In genomic region chr16:72013389-72013788, GRCh38 we compare ENCODE assay signal across 12 cellular contexts. TPM values are rescaled to one million over a fixed set of nuclear protein-coding genes. Genes with fewer than 3 reads are reported as not detected.
DNase-seq lines count a peak whose midpoint lies in the region; ATAC-seq and TF ChIP-seq lines count a peak whose summit lies in the region.
"Had no signal": no experiment of that assay in that cellular context is flagged by ENCODE, and none has a peak within 500 bp of the region (broad histone marks: within the 10 kb centered on the region; RNA-seq: fewer than 3 reads in every experiment).

No MANE protein-coding gene starts in this region.

- H3K9me3 ChIP-seq in BE2C (no peaks in the 10 kb centered on the region), Loucy (ENCODE audit: insufficient read depth, low read depth, low read length) (no peaks in the 10 kb centered on the region), breast epithelium (no peaks in the 10 kb centered on the region), MM.1S (replicated peaks; ENCODE audit: insufficient read depth, low read length) (no peaks in the 10 kb centered on the region)

- H3K27ac ChIP-seq in breast epithelium: peak overlapping the region; percentile 25 to 81
- no peak overlapping the region for H3K27ac ChIP-seq in MM.1S (ENCODE audit: low read length)
- H3K27ac ChIP-seq: HL-60 had no signal

- intact Hi-C loops in breast epithelium (cut with DNase I; ENCODE audit: low total_unique reads): no loop called here

- no peak for ATAC-seq in memory B cell (ENCODE audit: low read depth)
- ATAC-seq in HG03175 (IDR thresholded peaks at IDR 0.05; ENCODE audit: unreplicated experiment): no peak

- H3K27me3 Mint-ChIP-seq in memory B cell: no peaks in the 10 kb centered on the region
- H3K27me3 Mint-ChIP-seq: dendritic cell treated with granulocyte-macrophage colony-stimulating factor and Interleukin-4, amounts not matched to agents 40 ng/mL and 50 ng/mL, for 4 days had no signal

- H3K4me1 Mint-ChIP-seq in memory B cell: peaks cover 13% of the 10 kb centered on the region

- H3K36me3 ChIP-seq in BE2C (peaks cover 23% of the 10 kb centered on the region), Loucy (ENCODE audit: insufficient read depth, low read length) (peaks cover 3% of the 10 kb centered on the region; the same call in 1 of the 2 replicates), breast epithelium (no peaks in the 10 kb centered on the region), MM.1S (replicated peaks; ENCODE audit: insufficient read depth, low read length) (no peaks in the 10 kb centered on the region)

- peaks cover 10% of the 10 kb centered on the region for H3K36me3 Mint-ChIP-seq in memory B cell

- peaks cover 14% of the 10 kb centered on the region; the same call in 1 of the 2 replicates for H3K79me2 ChIP-seq in Loucy (ENCODE audit: insufficient read depth, low read length)
- H3K79me2 ChIP-seq in MM.1S (ENCODE audit: low read length): peaks cover 20% of the 10 kb centered on the region

- H2AFZ ChIP-seq in Loucy (ENCODE audit: low read length): no peak overlapping the region
- H2AFZ ChIP-seq in MM.1S (ENCODE audit: low read length): no peak overlapping the region

- no peak for TF ChIP-seq POLR2A in breast epithelium (IDR thresholded peaks at IDR 0.05)

- H3F3A ChIP-seq in Loucy (ENCODE audit: low read depth): no peaks in the 10 kb centered on the region
- no peaks in the 10 kb centered on the region; the same call in 1 of the 2 replicates for H3F3A ChIP-seq in MM.1S (ENCODE audit: insufficient read depth, low read length)

- DNase-seq in BE2C (peak; percentile 61), breast epithelium (ENCODE audit: low spot score in 2 of 2) (peak in 1 of 2 donors; percentile 82), memory B cell (ENCODE audit: low spot score in 2 of 2) (no peak), MM.1S (no peak), NOMO-1 treated with DMSO at 0.1 percent for 48 hours (lab: John Stamatoyannopoulos, UW; ENCODE audit: unreplicated experiment) (no peak), Ammon's horn (ENCODE audit: low spot score) (no peak)
- DNase-seq: activated CD4-positive, alpha-beta T cell treated with anti-CD3 and anti-CD28 coated beads for 1 hour; NCI-H69 had no signal

- H3K4me2 ChIP-seq in Loucy (ENCODE audit: low read depth, low read length, poor library complexity, severe bottlenecking) (no peak overlapping the region), MM.1S (ENCODE audit: low read depth, low read length) (no peak overlapping the region)

- H3K4me1 ChIP-seq in BE2C (no peaks in the 10 kb centered on the region), Loucy (ENCODE audit: insufficient read depth, low read length, poor library complexity, severe bottlenecking) (peaks cover 18% of the 10 kb centered on the region), breast epithelium (peaks cover 0 to 9% of the 10 kb centered on the region in 2 donors), MM.1S (ENCODE audit: low read length) (no peaks in the 10 kb centered on the region; the same call in 1 of the 2 replicates)

- H3K9ac ChIP-seq in Loucy (ENCODE audit: low read depth, low read length, poor library complexity, severe bottlenecking) (peak overlapping the region; percentile 39), MM.1S (ENCODE audit: low read length) (no peak overlapping the region)

- peak overlapping the region; percentile 22 for H3K27ac Mint-ChIP-seq in memory B cell
- H3K27ac Mint-ChIP-seq: dendritic cell treated with granulocyte-macrophage colony-stimulating factor and Interleukin-4, amounts not matched to agents 40 ng/mL and 50 ng/mL, for 4 days had no signal

- H4K20me1 ChIP-seq in Loucy (ENCODE audit: insufficient read depth, low read length, poor library complexity, severe bottlenecking) (no peaks in the 10 kb centered on the region), MM.1S (ENCODE audit: insufficient read depth, low read length) (no peaks in the 10 kb centered on the region)

- TF ChIP-seq CTCF in BE2C (IDR thresholded peaks at IDR 0.05; ENCODE audit: low read depth, low read length) (no peak), Loucy (conservative IDR thresholded peaks at IDR 0.05; ENCODE audit: low read length) (no peak), breast epithelium (IDR thresholded peaks at IDR 0.05) (no peak), MM.1S (IDR thresholded peaks at IDR 0.05; ENCODE audit: low read length) (no peak)

- H3K9me2 ChIP-seq in Loucy (replicated peaks; ENCODE audit: low read depth, low read length) (no peaks in the 10 kb centered on the region), MM.1S (replicated peaks; ENCODE audit: insufficient read depth, low read length) (no peaks in the 10 kb centered on the region)

- H3K4me3 ChIP-seq in BE2C (ENCODE audit: low read depth, low read length) (no peak overlapping the region), Loucy (ENCODE audit: low read length, poor library complexity, severe bottlenecking) (no peak overlapping the region), breast epithelium (peak overlapping the region in 1 of 3 donors; percentile 12), MM.1S (ENCODE audit: low read length) (no peak overlapping the region)

- H3K9me3 Mint-ChIP-seq in memory B cell: no peaks in the 10 kb centered on the region
- H3K9me3 Mint-ChIP-seq: dendritic cell treated with granulocyte-macrophage colony-stimulating factor and Interleukin-4, amounts not matched to agents 40 ng/mL and 50 ng/mL, for 4 days had no signal

- H3K27me3 ChIP-seq in BE2C (no peaks in the 10 kb centered on the region), Loucy (ENCODE audit: insufficient read depth, low read length, poor library complexity, severe bottlenecking) (no peaks in the 10 kb centered on the region), breast epithelium (no peaks in the 10 kb centered on the region), MM.1S (replicated peaks; ENCODE audit: insufficient read depth, low read length) (no peaks in the 10 kb centered on the region)

- no peak overlapping the region for H3K4me3 Mint-ChIP-seq in memory B cell
- H3K4me3 Mint-ChIP-seq: dendritic cell treated with granulocyte-macrophage colony-stimulating factor and Interleukin-4, amounts not matched to agents 40 ng/mL and 50 ng/mL, for 4 days had no signal

RNA-seq across cellular contexts. Expression of gene DHODH, which starts 4.8 kb away (rescaled TPM):
- polyA plus RNA-seq in BE2C (2012; ENCODE audit: insufficient read depth, insufficient read length, low read depth): 24.9 TPM
- 1 to 10 TPM; 4.0 to 7.8 (median 6.2) TPM for total RNA-seq in breast epithelium

RNA-seq across cellular contexts. Expression of gene PKD1L3, which starts 13.2 kb away (rescaled TPM):
- not detected for polyA plus RNA-seq in BE2C (2012; ENCODE audit: insufficient read depth, insufficient read length, low read depth)
- total RNA-seq in breast epithelium: under 1 TPM; under 0.01 to 0.80 (median 0.73) TPM

RNA-seq across cellular contexts. Expression of gene HP, which starts 40.9 kb away (rescaled TPM):
- 0.59 TPM for polyA plus RNA-seq in BE2C (2012; ENCODE audit: insufficient read depth, insufficient read length, low read depth)
- 100 to 1,000 TPM in 1 of 3 donors, 10 to 100 TPM in 2; 24.5 to 543 (median 61.9) TPM for total RNA-seq in breast epithelium

RNA-seq across cellular contexts. Expression of gene HPR, which starts 49.6 kb away (rescaled TPM):
- not detected for polyA plus RNA-seq in BE2C (2012; ENCODE audit: insufficient read depth, insufficient read length, low read depth)
- total RNA-seq in breast epithelium: 1 to 10 TPM in 1 of 3 donors, under 1 TPM in 1, not detected in 1; 0.59 to 1.1 TPM
